In the genomic region with DNA sequence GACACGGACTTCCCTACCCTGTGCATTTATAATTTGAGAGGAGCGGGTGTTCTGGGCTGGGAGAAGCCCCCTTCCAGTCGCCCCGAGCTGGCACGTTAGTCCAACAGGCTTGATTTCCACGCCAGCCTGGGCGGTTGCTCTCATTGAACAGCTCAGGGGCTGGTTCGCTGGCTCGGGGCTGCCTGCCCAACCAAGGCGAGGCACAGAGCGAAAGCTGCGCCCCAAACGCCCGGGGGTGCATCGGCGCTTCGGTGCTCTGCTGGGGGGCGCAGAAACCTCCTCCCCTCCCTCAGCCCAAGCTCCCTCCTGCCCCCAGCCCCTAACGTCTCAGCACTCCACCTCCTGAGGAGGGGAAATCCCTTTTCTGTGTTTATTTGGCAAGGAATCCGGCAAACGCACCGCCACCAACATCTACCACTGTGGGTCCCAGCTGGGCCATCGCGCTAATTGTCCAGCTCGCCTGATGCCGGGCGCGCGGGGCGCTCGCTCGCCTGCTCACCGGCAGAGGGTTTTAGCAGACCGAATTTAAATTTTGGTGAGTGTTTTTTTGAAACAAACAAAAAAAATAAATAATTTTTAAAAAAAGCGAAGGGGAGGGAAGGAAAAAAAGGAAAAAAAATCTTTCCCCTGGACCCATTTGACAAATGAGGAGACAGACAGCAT, we compare ENCODE assay signal across 16 cellular contexts. TPM values are rescaled to one million over a fixed set of nuclear protein-coding genes. Genes with fewer than 3 reads are reported as not detected.
A peak's percentile ranks its signal among the peaks of the same experiment; 100 is the strongest.
DNase-seq lines count a peak whose midpoint lies in the region; ATAC-seq and TF ChIP-seq lines count a peak whose summit lies in the region.
"Had no signal": no experiment of that assay in that cellular context is flagged by ENCODE, and none has a peak within 500 bp of the region (broad histone marks: within the 10 kb centered on the region; RNA-seq: fewer than 3 reads in every experiment).

No MANE protein-coding gene starts in this region.

- ATAC-seq in Right ventricle myocardium superior (ENCODE audit: poor library complexity) (peak; percentile 84), HG02884 (IDR thresholded peaks at IDR 0.05; ENCODE audit: unreplicated experiment) (no peak), HG03439 (IDR thresholded peaks at IDR 0.05; ENCODE audit: unreplicated experiment) (no peak), HG03460 (IDR thresholded peaks at IDR 0.05; ENCODE audit: unreplicated experiment) (no peak)
- ATAC-seq: naive thymus-derived CD8-positive, alpha-beta T cell had no signal

- DNase-seq in COR-L47 (lab: John Stamatoyannopoulos, UW) (peak; percentile 58), NCI-H526 (lab: John Stamatoyannopoulos, UW) (peak; percentile 4 to 63), Right ventricle myocardium superior (no peak), nephron progenitor cell (peak; percentile 67)
- no peak for DNase-seq in activated naive CD4-positive, alpha-beta T cell (lab: John Stamatoyannopoulos, UW)
- DNase-seq: DMS53; HFFc6; Karpas-422; naive thymus-derived CD8-positive, alpha-beta T cell; NCI-H2171 had no signal

- H3K4me3 Mint-ChIP-seq in nephron progenitor cell, result peak overlapping the region; percentile 86
- H3K4me3 Mint-ChIP-seq: activated naive CD4-positive, alpha-beta T cell treated with anti-CD3 and anti-CD28 coated beads, Interleukin-2, amount 50 U/mL, for 24 hours; HFFc6; naive thymus-derived CD8-positive, alpha-beta T cell had no signal

- H3K4me1 Mint-ChIP-seq in nephron progenitor cell, result peaks cover 53% of the 10 kb centered on the region
- H3K4me1 Mint-ChIP-seq: activated naive CD4-positive, alpha-beta T cell treated with anti-CD3 and anti-CD28 coated beads, Interleukin-2, amount 50 U/mL, for 24 hours had no signal

- peaks cover 38% of the 10 kb centered on the region for H3K27me3 Mint-ChIP-seq in nephron progenitor cell (ENCODE audit: low read depth, poor library complexity)

- intact Hi-C loops in Right ventricle myocardium superior (cut with DNase I), result no loop called here

- no peak overlapping the region for H3K27ac Mint-ChIP-seq in nephron progenitor cell
- H3K27ac Mint-ChIP-seq: activated naive CD4-positive, alpha-beta T cell treated with anti-CD3 and anti-CD28 coated beads, Interleukin-2, amount 50 U/mL, for 24 hours; HFFc6; naive thymus-derived CD8-positive, alpha-beta T cell had no signal

- TF ChIP-seq CTCF in nephron progenitor cell (IDR thresholded peaks at IDR 0.05), result no peak

- H3K9me3 Mint-ChIP-seq in nephron progenitor cell, result no peaks in the 10 kb centered on the region

- H3K36me3 Mint-ChIP-seq in nephron progenitor cell (ENCODE audit: low read depth), result no peaks in the 10 kb centered on the region

RNA-seq across cellular contexts. Expression of a gene that starts 29.5 kb away (rescaled TPM):
- 70.2 TPM for total RNA-seq in Right ventricle myocardium superior
- total RNA-seq: chondrocyte; HFFc6; kidney epithelial cell; naive thymus-derived CD8-positive, alpha-beta T cell had no signal

Comparison
In these comparisons a context has a peak if more than half of its experiments do, and no peak if none do; other contexts are left out.
1. DNase-seq: peak in COR-L47 (single experiment), NCI-H526 (2 of 2) and nephron progenitor cell (single experiment); none in Right ventricle myocardium superior (single experiment) and activated naive CD4-positive, alpha-beta T cell (0 of 4).